ENCODE assay signal across 1 cellular context in genomic region chr6:90025418-90026089, GRCh38.
TF ChIP-seq lines count a peak whose summit lies in the region.

No MANE protein-coding gene starts in this region.

TF ChIP-seq in SK-N-SH, 30 proteins besides CTCF, POLR2A, EP300 and RAD21 (continued from another document):
- TF ChIP-seq REST (IDR thresholded peaks at IDR 0.05; ENCODE audit: low read depth, low read length) (peak; percentile 70; the same call in 1 of the 2 replicates), RCOR1 (IDR thresholded peaks at IDR 0.05; ENCODE audit: low read length) (peak; percentile 81), TEAD4 (IDR thresholded peaks at IDR 0.05; ENCODE audit: borderline replicate concordance, insufficient read depth) (peak; percentile 95), ZBTB33 (IDR thresholded peaks at IDR 0.05; ENCODE audit: borderline replicate concordance, low read depth) (peak; percentile 78; the same call in 1 of the 2 replicates), YY1 (IDR thresholded peaks at IDR 0.05; ENCODE audit: low read depth) (no peak; the same call in 1 of the 2 replicates), PBX3 (IDR thresholded peaks at IDR 0.05) (peak; percentile 98), FOXM1 (IDR thresholded peaks at IDR 0.05; ENCODE audit: low read depth) (peak; percentile 91), CHD2 (IDR thresholded peaks at IDR 0.05; ENCODE audit: low read length, partially characterized antibody) (no peak), TAF1 (IDR thresholded peaks at IDR 0.05; ENCODE audit: borderline replicate concordance, low read depth, low read length) (0 out of 2 replicates have a peak, but pooled peaks have one; percentile 25), GATA2 (CRISPR knock-in tag; IDR thresholded peaks at IDR 0.05) (peak; percentile 55), RFX5 (IDR thresholded peaks at IDR 0.05; ENCODE audit: low read length) (no peak), USF2 (IDR thresholded peaks at IDR 0.05; ENCODE audit: borderline replicate concordance, low read depth, low read length) (no peak), IRF3 (IDR thresholded peaks at IDR 0.05; ENCODE audit: low read depth, low read length) (no peak), MEF2A (IDR thresholded peaks at IDR 0.05; ENCODE audit: borderline replicate concordance, low read depth) (peak; percentile 32; the same call in 1 of the 2 replicates)
